Comparison of ENCODE assay signal across 8 cellular contexts in the genomic region with DNA sequence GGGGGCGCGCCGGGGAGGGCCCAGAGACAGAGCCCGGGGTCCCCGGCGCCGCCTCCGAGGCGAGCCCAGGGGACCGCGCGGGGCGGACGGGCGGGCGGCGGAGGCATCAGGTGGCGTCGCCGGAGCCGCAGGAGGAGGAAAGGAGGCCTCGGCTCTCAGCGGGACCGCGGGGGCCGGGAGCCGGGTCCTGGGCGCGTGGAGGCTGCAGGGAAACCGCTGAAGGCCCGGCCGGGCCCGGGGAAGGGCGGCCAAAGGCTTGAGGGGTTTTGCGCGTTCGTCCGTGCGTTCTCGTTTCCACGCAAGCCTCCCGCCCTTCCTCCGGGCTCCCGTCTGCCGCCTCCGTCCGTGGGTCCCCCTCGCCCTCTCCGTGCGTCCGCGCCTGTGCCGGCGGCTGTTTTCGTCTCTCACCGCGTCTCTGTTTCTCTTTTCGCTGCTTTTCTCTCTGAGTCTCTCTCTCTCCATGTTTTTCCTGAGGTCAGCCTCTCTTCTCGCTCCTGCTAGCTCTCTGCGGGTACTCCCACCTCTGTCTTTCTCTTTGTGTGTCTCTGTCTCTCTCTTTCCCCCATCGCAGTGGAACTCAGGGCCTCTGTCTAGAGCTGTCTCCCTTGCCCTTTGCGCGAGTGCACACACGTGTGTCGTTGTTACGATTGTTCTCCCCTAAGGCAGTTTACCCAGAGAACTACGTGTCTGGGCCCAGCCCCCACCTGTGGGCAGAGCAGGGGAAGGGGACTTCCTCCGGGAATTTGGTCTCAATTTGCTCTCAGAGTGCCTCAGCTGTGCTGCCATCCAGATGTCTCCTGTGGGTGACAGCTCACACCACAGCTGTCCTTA. TPM values are rescaled to one million over a fixed set of nuclear protein-coding genes. Genes with fewer than 3 reads are reported as not detected.
DNase-seq lines count a peak whose midpoint lies in the region; ATAC-seq and TF ChIP-seq lines count a peak whose summit lies in the region.

No MANE protein-coding gene starts in this region.

- H3K27ac Mint-ChIP-seq in activated naive CD4-positive, alpha-beta T cell treated with anti-CD3 and anti-CD28 coated beads, Interleukin-2, amount 50 U/mL, for 72 hours = peak overlapping the region; percentile 99 to 100
- no peak overlapping the region for H3K27ac Mint-ChIP-seq in mesothelial cell of epicardium

- peaks cover 0 to 44% (median 24%) of the 10 kb centered on the region in 4 donors for H3K27me3 ChIP-seq in upper lobe of left lung

- peaks cover 0 to 5% of the 10 kb centered on the region in 2 donors for H3K9me3 Mint-ChIP-seq in activated naive CD4-positive, alpha-beta T cell treated with anti-CD3 and anti-CD28 coated beads, Interleukin-2, amount 50 U/mL, for 72 hours
- H3K9me3 Mint-ChIP-seq in mesothelial cell of epicardium = no peaks in the 10 kb centered on the region

- peak overlapping the region in 3 of 4 donors; percentile 43 to 58 (median 50) for H3K4me3 ChIP-seq in upper lobe of left lung

- no peak for TF ChIP-seq POLR2A in upper lobe of left lung (IDR thresholded peaks at IDR 0.05)

- TF ChIP-seq EP300 in upper lobe of left lung (IDR thresholded peaks at IDR 0.05) = no peak

- H3K36me3 ChIP-seq in upper lobe of left lung = no peaks in the 10 kb centered on the region

- H3K36me3 Mint-ChIP-seq in activated naive CD4-positive, alpha-beta T cell treated with anti-CD3 and anti-CD28 coated beads, Interleukin-2, amount 50 U/mL, for 72 hours = peaks cover 55 to 57% of the 10 kb centered on the region in 2 donors
- no peaks in the 10 kb centered on the region for H3K36me3 Mint-ChIP-seq in mesothelial cell of epicardium

- peaks cover 16% of the 10 kb centered on the region for H3K4me1 Mint-ChIP-seq in mesothelial cell of epicardium

- TF ChIP-seq CTCF in mesothelial cell of epicardium (IDR thresholded peaks at IDR 0.05; ENCODE audit: unreplicated experiment) = no peak
- no peak for TF ChIP-seq CTCF in upper lobe of left lung (IDR thresholded peaks at IDR 0.05)

- WGBS in upper lobe of left lung, 2 donors = 9 to 13% methylated on average over 26 to 38 of the region's 68 CpGs

- peaks cover 92% of the 10 kb centered on the region for H3K27me3 Mint-ChIP-seq in mesothelial cell of epicardium (ENCODE audit: low read depth)

- no peaks in the 10 kb centered on the region for H3K9me3 ChIP-seq in upper lobe of left lung

- H3K4me1 ChIP-seq in upper lobe of left lung = peaks cover 27 to 33% (median 32%) of the 10 kb centered on the region in 4 donors

- peak; percentile 49 for DNase-seq in activated T-cell treated with anti-CD3 and anti-CD28 coated beads, Interleukin-2, amount 50 U/mL, for 1 hour
- DNase-seq in activated T-cell treated with anti-CD3 and anti-CD28 coated beads for 4 hours (no peak), mesothelial cell of epicardium (ENCODE audit: low spot score in 2 of 2, unreplicated experiment in 2 of 2) (no peak), upper lobe of left lung (peak in 1 of 2 donors; percentile 86), HUDEP-2 (lab: John Stamatoyannopoulos, UW; ENCODE audit: unreplicated experiment in 76 of 76) (no peak), GM19240 (ENCODE audit: insufficient read length, low spot score) (no peak), NCI-H774 (lab: John Stamatoyannopoulos, UW) (no peak)
- DNase-seq in activated naive CD4-positive, alpha-beta T cell treated with anti-CD3 and anti-CD28 coated beads, Interleukin-2, amount 50 U/mL, for 72 hours (ENCODE audit: low spot score in 2 of 2) = peak in 1 of 2 donors; percentile 74

- no peak overlapping the region for H3K27ac ChIP-seq in upper lobe of left lung

- peak in 1 of 2 donors; percentile 19 for ATAC-seq in activated naive CD4-positive, alpha-beta T cell treated with anti-CD3 and anti-CD28 coated beads, Interleukin-2, amount 50 U/mL, for 72 hours
- ATAC-seq in upper lobe of left lung (ENCODE audit: low FRiP score in 2 of 2) = no peak

- peak overlapping the region; percentile 58 for H3K4me3 Mint-ChIP-seq in mesothelial cell of epicardium

RNA-seq across cellular contexts. Expression of gene IRF4, which starts 2.1 kb away (rescaled TPM):
- total RNA-seq in activated naive CD4-positive, alpha-beta T cell treated with anti-CD3 and anti-CD28 coated beads, Interleukin-2, amount 50 U/mL, for 72 hours = 100 to 1,000 TPM; 334 to 809 TPM
- total RNA-seq in mesothelial cell of epicardium (0.11 TPM in 1 of 3 replicates, not detected in the others), upper lobe of left lung (10 to 100 TPM in 1 of 6 donors, 1 to 10 TPM in 5; 1.6 to 10.5 (median 5.9) TPM)

Comparison
In these comparisons a context has a peak if more than half of its experiments do, and no peak if none do; other contexts are left out.
1. RNA of gene IRF4, which starts 2.1 kb away (total RNA-seq): 334 to 809 TPM in activated naive CD4-positive, alpha-beta T cell treated with anti-CD3 and anti-CD28 coated beads, Interleukin-2, amount 50 U/mL, for 72 hours; 1.6 to 10.5 TPM in upper lobe of left lung and 0.11 TPM in mesothelial cell of epicardium; every median in the first group is over 10 times any median in the second.